Comparison of ENCODE assay signal across 21 cellular contexts in genomic region chr16:13928644-13929043, GRCh38. TPM values are rescaled to one million over a fixed set of nuclear protein-coding genes. Genes with fewer than 3 reads are reported as not detected.
DNase-seq lines count a peak whose midpoint lies in the region; ATAC-seq, FAIRE-seq and TF ChIP-seq lines count a peak whose summit lies in the region.
"Had no signal": no experiment of that assay in that cellular context is flagged by ENCODE, and none has a peak within 500 bp of the region (broad histone marks: within the 10 kb centered on the region; RNA-seq: fewer than 3 reads in every experiment).

No MANE protein-coding gene starts in this region.

- TF ChIP-seq RAD21 in IMR-90 (IDR thresholded peaks at IDR 0.05; ENCODE audit: low read length) (no peak), K562 (CRISPR knock-in tag; conservative IDR thresholded peaks at IDR 0.05 in 1 of 2, IDR thresholded peaks at IDR 0.05 in 1 of 2) (no peak)

- H2AK5ac ChIP-seq in IMR-90 (ENCODE audit: low read depth, low read length), result no peak overlapping the region
- H2AK5ac ChIP-seq in mesenchymal stem cell (ENCODE audit: low read length, severe bottlenecking), result no peak overlapping the region

- H3K9me1 ChIP-seq in IMR-90 (ENCODE audit: insufficient read depth, low read length) (no peaks in the 10 kb centered on the region), K562 (ENCODE audit: control insufficient read depth, insufficient read depth, low read length) (no peaks in the 10 kb centered on the region)

- H4K8ac ChIP-seq in IMR-90 (ENCODE audit: low read depth in 2 of 2, low read length in 2 of 2) (no peak overlapping the region), mesenchymal stem cell (ENCODE audit: low read length) (no peak overlapping the region)

- no peak overlapping the region for H2AK9ac ChIP-seq in IMR-90 (replicated peaks; ENCODE audit: low read depth, low read length, poor library complexity)

- H3K4me2 ChIP-seq in IMR-90 (ENCODE audit: low read depth, low read length) (no peak overlapping the region), K562 (ENCODE audit: insufficient read depth, low read length) (no peak overlapping the region), mesenchymal stem cell (ENCODE audit: low read length, poor library complexity, severe bottlenecking) (no peak overlapping the region)
- H3K4me2 ChIP-seq: BLaER1 had no signal

- H4K5ac ChIP-seq in IMR-90 (ENCODE audit: low read depth, low read length), result no peak overlapping the region

- H3K27me3 ChIP-seq in IMR-90 (ENCODE audit: control insufficient read depth, insufficient read depth, low read length) (no peaks in the 10 kb centered on the region), K562 (ENCODE audit: control insufficient read depth in 2 of 2, insufficient read depth in 2 of 2, low read length in 2 of 2) (no peaks in the 10 kb centered on the region), mesenchymal stem cell (ENCODE audit: control insufficient read depth in 1 of 2, insufficient read depth in 1 of 2, low read length in 2 of 2) (no peaks in the 10 kb centered on the region)
- H3K27me3 ChIP-seq: BLaER1 had no signal

- H2AFZ ChIP-seq in IMR-90 (replicated peaks; ENCODE audit: low read length, poor library complexity) (no peak overlapping the region), K562 (ENCODE audit: low read depth, low read length) (no peak overlapping the region), mesenchymal stem cell (ENCODE audit: low read depth, low read length) (no peak overlapping the region)
- H2AFZ ChIP-seq: GM23248 had no signal

- no peak overlapping the region for H3K14ac ChIP-seq in IMR-90 (replicated peaks; ENCODE audit: low read depth, low read length)
- no peak overlapping the region for H3K14ac ChIP-seq in mesenchymal stem cell (ENCODE audit: low read length in 2 of 2)

- H3K4me3 ChIP-seq in IMR-90 (ENCODE audit: insufficient read depth, low read depth, low read length) (no peak overlapping the region), K562 (no peak overlapping the region), mesenchymal stem cell (ENCODE audit: insufficient read depth in 1 of 2, low read depth in 1 of 2, low read length in 2 of 2) (no peak overlapping the region)
- H3K4me3 ChIP-seq: BLaER1, GM23248 had no signal

- no peaks in the 10 kb centered on the region for H3K79me2 ChIP-seq in K562 (ENCODE audit: control insufficient read depth, insufficient read depth, low read length)

- peaks cover 4 to 5% of the 10 kb centered on the region in 2 experiments; a peak in 1 of 4 replicates for H3K79me1 ChIP-seq in IMR-90 (ENCODE audit: low read depth in 1 of 2, low read length in 2 of 2)
- peaks cover 16% of the 10 kb centered on the region for H3K79me1 ChIP-seq in mesenchymal stem cell (replicated peaks; ENCODE audit: low read length, poor library complexity, severe bottlenecking)

- no peak overlapping the region for H3K4me3 Mint-ChIP-seq in activated T-helper 17 cell treated with anti-CD3 and anti-CD28 coated beads, Interleukin-2, amount 50 U/mL, for 72 hours
- H3K4me3 Mint-ChIP-seq: B cell; CD4-positive, CD25-positive, alpha-beta regulatory T cell; CD8-positive, alpha-beta T cell had no signal

- no peak overlapping the region for H2BK20ac ChIP-seq in IMR-90 (ENCODE audit: low read depth, low read length)

- no peak overlapping the region for H3K27ac Mint-ChIP-seq in activated T-helper 17 cell treated with anti-CD3 and anti-CD28 coated beads, Interleukin-2, amount 50 U/mL, for 72 hours
- H3K27ac Mint-ChIP-seq: B cell; CD4-positive, CD25-positive, alpha-beta regulatory T cell; CD8-positive, alpha-beta T cell had no signal

- ATAC-seq in IMR-90 (ENCODE audit: low read depth) (no peak), K562 (no peak), left ventricle myocardium superior (no peak)
- ATAC-seq in activated T-helper 17 cell treated with anti-CD3 and anti-CD28 coated beads, Interleukin-2, amount 50 U/mL, for 72 hours (replicated peaks), result no peak
- no peak for ATAC-seq in stimulated activated naive CD8-positive, alpha-beta T cell treated with anti-CD3 and anti-CD28 coated beads, Interleukin-15, Interleukin-2, amounts not matched to agents 100 U/mL and 50 U/mL, for 24 hours
- ATAC-seq: CD8-positive, alpha-beta T cell; HCT116 had no signal

- H4K20me1 ChIP-seq in IMR-90 (ENCODE audit: insufficient read depth, low read length) (no peaks in the 10 kb centered on the region), K562 (replicated peaks; ENCODE audit: control insufficient read depth, insufficient read depth, low read length) (no peaks in the 10 kb centered on the region)
- H4K20me1 ChIP-seq: BLaER1 had no signal

- BruUV-seq in IMR-90 (replicated peaks; lab: Mats Ljungman, UMichigan), result no TSS peak
- no TSS peak for BruUV-seq in K562 (replicated peaks; lab: Mats Ljungman, UMichigan)

- no peak overlapping the region for H3K18ac ChIP-seq in IMR-90 (ENCODE audit: low read depth, low read length)
- no peak overlapping the region for H3K18ac ChIP-seq in mesenchymal stem cell (ENCODE audit: low read depth in 1 of 2, low read length in 2 of 2)

- POLR2A ChIA-PET in IMR-90 (lab: Charles Lee; ENCODE audit: unreplicated experiment), result no interaction called here
- POLR2A ChIA-PET in K562 (lab: Yijun Ruan, JAX), result no interaction called here

- no peak overlapping the region for H4K91ac ChIP-seq in IMR-90 (ENCODE audit: insufficient read depth, low read depth, low read length)
- no peak overlapping the region for H4K91ac ChIP-seq in mesenchymal stem cell (ENCODE audit: low read length)

- H3K4me1 ChIP-seq in IMR-90 (ENCODE audit: control insufficient read depth, insufficient read depth, low read length) (no peaks in the 10 kb centered on the region), K562 (replicated peaks in 1 of 2; ENCODE audit: control insufficient read depth in 2 of 2, insufficient read depth in 2 of 2, low read length in 2 of 2) (no peaks in the 10 kb centered on the region), mesenchymal stem cell (ENCODE audit: control insufficient read depth, insufficient read depth, low read depth, low read length) (peaks cover 1% of the 10 kb centered on the region)
- H3K4me1 ChIP-seq: Caco-2 had no signal

- H2BK120ac ChIP-seq in IMR-90 (ENCODE audit: low read depth, low read length) (no peak overlapping the region), mesenchymal stem cell (ENCODE audit: low read depth, low read length) (no peak overlapping the region)

- TF ChIP-seq POLR2A in IMR-90 (IDR thresholded peaks at IDR 0.05; ENCODE audit: low read depth, low read length) (no peak), K562 (conservative IDR thresholded peaks at IDR 0.05) (no peak)

- H3K27me3 Mint-ChIP-seq in activated T-helper 17 cell treated with anti-CD3 and anti-CD28 coated beads, Interleukin-2, amount 50 U/mL, for 72 hours, result no peaks in the 10 kb centered on the region
- H3K27me3 Mint-ChIP-seq: B cell; CD4-positive, CD25-positive, alpha-beta regulatory T cell had no signal

- H3K4ac ChIP-seq in IMR-90 (ENCODE audit: low read depth, low read length) (no peak overlapping the region), mesenchymal stem cell (ENCODE audit: low read depth in 1 of 2, low read length in 2 of 2) (no peak overlapping the region)

- H3K9me3 ChIP-seq in IMR-90 (ENCODE audit: control insufficient read depth, insufficient read depth, low read length), result no peaks in the 10 kb centered on the region
- no peaks in the 10 kb centered on the region for H3K9me3 ChIP-seq in K562 (replicated peaks; ENCODE audit: control insufficient read depth, insufficient read depth, low read depth, low read length)
- no peaks in the 10 kb centered on the region for H3K9me3 ChIP-seq in mesenchymal stem cell (ENCODE audit: control insufficient read depth, low read length)
- H3K9me3 ChIP-seq: BLaER1, Caco-2 had no signal

- TF ChIP-seq EP300 in K562 (IDR thresholded peaks at IDR 0.05; ENCODE audit: low read length), result no peak

- H3K36me3 Mint-ChIP-seq in activated T-helper 17 cell treated with anti-CD3 and anti-CD28 coated beads, Interleukin-2, amount 50 U/mL, for 72 hours (ENCODE audit: low read depth), result peaks cover 59% of the 10 kb centered on the region

- H3K27ac ChIP-seq in IMR-90 (ENCODE audit: insufficient read depth, low read length) (no peak overlapping the region), K562 (ENCODE audit: extremely low read depth, low read depth, low read length) (no peak overlapping the region), mesenchymal stem cell (ENCODE audit: low read length, poor library complexity, severe bottlenecking) (no peak overlapping the region)
- H3K27ac ChIP-seq: BLaER1, C4-2B, GM23248 had no signal

- CTCF ChIA-PET in IMR-90 (lab: Yijun Ruan, JAX) (no interaction called here), K562 (lab: Yijun Ruan, JAX; ENCODE audit: low intra/inter-chr PET ratio) (no interaction called here)

- no peaks in the 10 kb centered on the region for H3K9me3 Mint-ChIP-seq in activated T-helper 17 cell treated with anti-CD3 and anti-CD28 coated beads, Interleukin-2, amount 50 U/mL, for 72 hours
- H3K9me3 Mint-ChIP-seq: CD4-positive, CD25-positive, alpha-beta regulatory T cell; CD8-positive, alpha-beta T cell had no signal

- H3K23ac ChIP-seq in IMR-90 (ENCODE audit: low read depth, low read length) (no peak overlapping the region), mesenchymal stem cell (ENCODE audit: low read length in 2 of 2) (no peak overlapping the region)

- intact Hi-C loops in IMR-90 (cut with micrococcal nuclease), result no loop called here
- intact Hi-C loops in K562 (cut with micrococcal nuclease), result loop anchor here (10.0 kb wide), 1 partner anchor 136 kb away; no protein-coding TSS in a partner anchor
- intact Hi-C loops in left ventricle myocardium superior (cut with micrococcal nuclease), result loop anchor here (10.0 kb wide), 3 partner anchors 66 to 316 kb away; no protein-coding TSS in a partner anchor

- H3K36me3 ChIP-seq in IMR-90 (ENCODE audit: control insufficient read depth, insufficient read depth, low read length) (peaks cover 5% of the 10 kb centered on the region), K562 (ENCODE audit: control insufficient read depth, insufficient read depth, low read length) (peaks cover 23% of the 10 kb centered on the region; the same call in 2 of the 3 replicates), mesenchymal stem cell (ENCODE audit: control insufficient read depth in 1 of 2, insufficient read depth in 2 of 2, low read depth in 1 of 2, low read length in 2 of 2) (peaks cover 2 to 59% of the 10 kb centered on the region in 2 experiments)

- dilution Hi-C loops in IMR-90 (cut with HindIII; ENCODE audit: low sequenced_read_pairs, unreplicated experiment), result no loop called here

- no peak for DNase-seq in IMR-90
- no peak for DNase-seq in K562 (ENCODE audit: extremely low read depth in 1 of 4, low spot score in 3 of 4)
- no peak for DNase-seq in mesenchymal stem cell
- no peak for DNase-seq in left ventricle myocardium superior
- DNase-seq in stimulated activated naive CD8-positive, alpha-beta T cell treated with anti-CD3 and anti-CD28 coated beads, Interleukin-15, Interleukin-2, amounts not matched to agents 100 U/mL and 50 U/mL, for 24 hours, result no peak
- DNase-seq: 8988T; Caco-2; CD4-positive, CD25-positive, alpha-beta regulatory T cell; CD8-positive, alpha-beta T cell; DMS153; DND-41; GM23248; H7 had no signal

- no peak overlapping the region for H3K56ac ChIP-seq in IMR-90 (ENCODE audit: extremely low read depth, insufficient read depth, low read length)

- FAIRE-seq in A204.1 (lab: Jason Lieb, UNC) (peak; percentile 21), K562 (lab: Jason Lieb, UNC) (no peak)
- FAIRE-seq: GM12892, H1 had no signal

- peaks cover 4% of the 10 kb centered on the region for H3K4me1 Mint-ChIP-seq in activated T-helper 17 cell treated with anti-CD3 and anti-CD28 coated beads, Interleukin-2, amount 50 U/mL, for 72 hours

- no peak overlapping the region for H2BK15ac ChIP-seq in IMR-90 (ENCODE audit: low read depth, low read length)
- no peak overlapping the region for H2BK15ac ChIP-seq in mesenchymal stem cell (ENCODE audit: low read depth, poor library complexity, severe bottlenecking)

- H2BK12ac ChIP-seq in mesenchymal stem cell (ENCODE audit: low read length in 2 of 2), result no peak overlapping the region

- no peak overlapping the region for H3K9ac ChIP-seq in IMR-90 (ENCODE audit: low read depth, low read length)
- no peak overlapping the region for H3K9ac ChIP-seq in K562 (ENCODE audit: insufficient read depth in 1 of 2, low read depth in 2 of 2, low read length in 2 of 2)
- H3K9ac ChIP-seq in mesenchymal stem cell (ENCODE audit: low read length), result peak overlapping the region; percentile 6
- H3K9ac ChIP-seq: BLaER1, GM23248 had no signal

- no CpG with 5 or more reads among the region's 3 CpGs for WGBS in IMR-90 (ENCODE audit: extremely low coverage in 2 of 2, insufficient read length in 1 of 2), 2 experiments
- WGBS in K562 (ENCODE audit: insufficient coverage, low coverage, missing lambda C conversion rate), result 83% methylated on average over 3 of the region's 3 CpGs
- 100% methylated on average over 2 of the region's 3 CpGs for WGBS in mesenchymal stem cell

- no peak overlapping the region for H2BK5ac ChIP-seq in IMR-90 (ENCODE audit: low read depth, low read length, poor library complexity, severe bottlenecking)
- no peak overlapping the region for H2BK5ac ChIP-seq in mesenchymal stem cell (ENCODE audit: low read depth, low read length, poor library complexity, severe bottlenecking)

- in situ Hi-C loops in IMR-90 (cut with MboI; ENCODE audit: low sequenced_read_pairs) (loop anchor here (10.0 kb wide), 2 partner anchors 316 to 356 kb away; no protein-coding TSS in a partner anchor), K562 (cut with MboI) (loop anchor here (10.0 kb wide), 1 partner anchor 596 kb away; no protein-coding TSS in a partner anchor)

- TF ChIP-seq CTCF in IMR-90 (conservative IDR thresholded peaks at IDR 0.05; ENCODE audit: low read depth, low read length), result no peak
- no peak for TF ChIP-seq CTCF in K562 (IDR thresholded peaks at IDR 0.05 in 2 of 3, conservative IDR thresholded peaks at IDR 0.05 in 1 of 3; ENCODE audit: insufficient read depth in 2 of 3, low read depth in 1 of 3, low read length in 3 of 3)

RNA-seq across cellular contexts. Expression of gene ERCC4, which starts 8.7 kb away (rescaled TPM):
- total RNA-seq in IMR-90 (2012; rRNA removed) (10.0 and 19.2 TPM in 2 replicates), K562 (2014; rRNA removed) (3.7 and 4.3 TPM in 2 replicates), K562 (2014; rRNA removed; fragmentation: Illumina TruSeq; extraction: Trizol) (6.0 and 8.8 TPM in 2 replicates), K562 (2015; rRNA removed; fragmentation: Illumina TruSeq; extraction: Trizol) (5.1 and 7.4 TPM in 2 replicates), K562 (2021) (7.3 and 10.5 TPM in 2 replicates), left ventricle myocardium superior (7.3 TPM)
- polyA plus RNA-seq in IMR-90 (2012; rRNA removed) (1.6 and 2.9 TPM in 2 replicates), K562 (2011; rRNA removed) (5.9 and 7.0 TPM in 2 replicates), K562 (2014; fragmentation: Illumina TruSeq; extraction: Trizol) (3.4 and 5.0 TPM in 2 replicates), K562 (2014; fragmentation: Nextera tagmentation; extraction: Ambion mirVana) (1 to 10 TPM; 4.4 to 7.7 TPM), K562 (2014; rRNA removed) (2.7 and 4.9 TPM in 2 replicates)
- 2.2 and 2.8 TPM in 2 replicates for polyA plus RNA-seq in IMR-90 (2012; cell fraction: cytosol; rRNA removed)
- polyA plus RNA-seq in IMR-90 (2012; cell fraction: nucleus; rRNA removed; ENCODE audit: low replicate concordance), result 1.6 and 3.1 TPM in 2 replicates
- 5.6 and 18.6 TPM in 2 replicates for total RNA-seq in K562 (2011; cell fraction: chromatin; rRNA removed; ENCODE audit: low replicate concordance)
- 3.7 and 4.6 TPM in 2 replicates for total RNA-seq in K562 (2011; cell fraction: nucleolus; rRNA removed)
- total RNA-seq in K562 (2011; cell fraction: nucleoplasm; rRNA removed), result 6.3 and 7.7 TPM in 2 replicates
- 1.9 and 2.4 TPM in 2 replicates for polyA plus RNA-seq in K562 (2011; cell fraction: cytosol; rRNA removed)
- 3.2 and 3.8 TPM in 2 replicates for polyA plus RNA-seq in K562 (2011; cell fraction: nucleus; rRNA removed)
- 3.1 and 4.7 TPM in 2 replicates for polyA plus RNA-seq in K562 (2012)
- polyA minus RNA-seq in K562 (2011; rRNA and poly(A)+ RNA removed), result 11.1 and 12.4 TPM in 2 replicates
- 5.2 and 5.6 TPM in 2 replicates for polyA minus RNA-seq in K562 (2011; cell fraction: cytosol; rRNA and poly(A)+ RNA removed)
- polyA minus RNA-seq in K562 (2011; cell fraction: nucleus; rRNA and poly(A)+ RNA removed), result 2.7 and 5.0 TPM in 2 replicates
- polyA plus RNA-seq in mesenchymal stem cell (2013, experiment 1 of 2), result 5.7 TPM
- 5.2 TPM for polyA plus RNA-seq in mesenchymal stem cell (2013, experiment 2 of 2)
- total RNA-seq in activated T-helper 17 cell treated with anti-CD3 and anti-CD28 coated beads, Interleukin-2, amount 50 U/mL, for 72 hours, result 10 to 100 TPM in 1 of 2 donors, 1 to 10 TPM in 1; 6.1 to 11.2 TPM
